In genomic region chr21:26389971-26390641, GRCh38 we compare ENCODE assay signal across 8 cellular contexts.
DNase-seq lines count a peak whose midpoint lies in the region; ATAC-seq and TF ChIP-seq lines count a peak whose summit lies in the region.

No MANE protein-coding gene starts in this region.

- no peak for TF ChIP-seq EP300 in sigmoid colon (IDR thresholded peaks at IDR 0.05)

- H3K9me2 ChIP-seq in PC-3 (replicated peaks; ENCODE audit: low read length), result no peaks in the 10 kb centered on the region

- H3K9me3 ChIP-seq in PC-3 (ENCODE audit: low read length) (0 out of 2 replicates have a peak, but pooled peaks cover 8% of the 10 kb centered on the region), sigmoid colon (peaks cover 0 to 6% (median 0%) of the 10 kb centered on the region in 4 donors), WERI-Rb-1 (ENCODE audit: severe bottlenecking) (no peaks in the 10 kb centered on the region)

- H3K27ac ChIP-seq in PC-3 (ENCODE audit: low read length) (peak overlapping the region; percentile 95), sigmoid colon (no peak overlapping the region), WERI-Rb-1 (no peak overlapping the region)

- H3K4me1 ChIP-seq in PC-3 (ENCODE audit: insufficient read depth, low read length), result peaks cover 40% of the 10 kb centered on the region
- no peaks in the 10 kb centered on the region for H3K4me1 ChIP-seq in sigmoid colon

- H3F3A ChIP-seq in PC-3 (ENCODE audit: low read length, unreplicated experiment), result peaks cover 17% of the 10 kb centered on the region

- DNase-seq in AG08395 (ENCODE audit: low spot score), result peak; percentile 50
- peak; percentile 96 for DNase-seq in PC-3
- DNase-seq in fibroblast of the aortic adventitia (ENCODE audit: low read depth), result peak; percentile 27
- DNase-seq in sigmoid colon, result no peak
- no peak for DNase-seq in NCI-H1105 treated with DMSO at 0.1 percent for 48 hours (lab: John Stamatoyannopoulos, UW)
- DNase-seq in DMS153 (lab: John Stamatoyannopoulos, UW), result no peak
- no peak for DNase-seq in WERI-Rb-1

- POLR2A ChIA-PET in PC-3 (lab: Charles Lee; ENCODE audit: unreplicated experiment), result interaction anchor here (0.6 to 0.7 kb wide), 2 partner anchors 46 to 219 kb away, joined by 3 to 4 read pairs; no protein-coding TSS in a partner anchor

- H3K4me3 ChIP-seq in PC-3 (ENCODE audit: low read length), result peak overlapping the region; percentile 29; the same call in 1 of the 2 replicates
- H3K4me3 ChIP-seq in fibroblast of the aortic adventitia (ENCODE audit: low read depth, low read length), result no peak overlapping the region
- H3K4me3 ChIP-seq in sigmoid colon, result no peak overlapping the region
- no peak overlapping the region for H3K4me3 ChIP-seq in WERI-Rb-1 (ENCODE audit: low read depth, low read length)

- no peak for TF ChIP-seq CTCF in PC-3 (conservative IDR thresholded peaks at IDR 0.05; ENCODE audit: low read depth, low read length)
- TF ChIP-seq CTCF in fibroblast of the aortic adventitia (IDR thresholded peaks at IDR 0.05; ENCODE audit: insufficient read depth, low read length), result no peak
- no peak for TF ChIP-seq CTCF in sigmoid colon (IDR thresholded peaks at IDR 0.05)
- no peak for TF ChIP-seq CTCF in WERI-Rb-1 (IDR thresholded peaks at IDR 0.05; ENCODE audit: low read depth, low read length)

- H4K20me1 ChIP-seq in PC-3 (ENCODE audit: low read length), result no peaks in the 10 kb centered on the region

- H3K36me3 ChIP-seq in PC-3 (ENCODE audit: low read depth, low read length), result no peaks in the 10 kb centered on the region
- no peaks in the 10 kb centered on the region for H3K36me3 ChIP-seq in sigmoid colon
- H3K36me3 ChIP-seq in WERI-Rb-1, result no peaks in the 10 kb centered on the region

- H3K79me2 ChIP-seq in PC-3 (ENCODE audit: low read length), result no peaks in the 10 kb centered on the region

- ATAC-seq in HG02763 (IDR thresholded peaks at IDR 0.05; ENCODE audit: unreplicated experiment), result peak; percentile 54
- ATAC-seq in PC-3, result peak; percentile 74

- peak overlapping the region; percentile 63 for H3K9ac ChIP-seq in PC-3 (ENCODE audit: low read length)

- CTCF ChIA-PET in PC-3 (lab: Charles Lee), result no interaction called here

- BruUV-seq in PC-3 (replicated peaks; lab: Mats Ljungman, UMichigan), result no TSS peak

- TF ChIP-seq POLR2A in sigmoid colon (IDR thresholded peaks at IDR 0.05), result no peak

- WGBS in sigmoid colon, 2 donors, result 55 to 78% methylated on average over 6 of the region's 6 CpGs

- peak overlapping the region; percentile 3 for H2AFZ ChIP-seq in PC-3 (ENCODE audit: low read length)

- intact Hi-C loops in PC-3 (cut with micrococcal nuclease), result loop anchor here (1.0 to 2.0 kb wide), 5 partner anchors 79 to 327 kb away; no protein-coding TSS in a partner anchor
- intact Hi-C loops in sigmoid colon (cut with DNase I), result no loop called here

- H3K27me3 ChIP-seq in PC-3 (ENCODE audit: low read length) (no peaks in the 10 kb centered on the region), sigmoid colon (no peaks in the 10 kb centered on the region), WERI-Rb-1 (ENCODE audit: insufficient read depth, low read depth, severe bottlenecking) (peaks cover 4% of the 10 kb centered on the region)

- H3K4me2 ChIP-seq in PC-3 (ENCODE audit: low read length), result peak overlapping the region; percentile 77

Comparison
In these comparisons a context has a peak if more than half of its experiments do, and no peak if none do; other contexts are left out.
1. DNase-seq: peak in AG08395 (single experiment), PC-3 (single experiment) and fibroblast of the aortic adventitia (single experiment); none in sigmoid colon (single experiment), NCI-H1105 treated with DMSO at 0.1 percent for 48 hours (single experiment), DMS153 (single experiment) and WERI-Rb-1 (single experiment).